In the genomic region with DNA sequence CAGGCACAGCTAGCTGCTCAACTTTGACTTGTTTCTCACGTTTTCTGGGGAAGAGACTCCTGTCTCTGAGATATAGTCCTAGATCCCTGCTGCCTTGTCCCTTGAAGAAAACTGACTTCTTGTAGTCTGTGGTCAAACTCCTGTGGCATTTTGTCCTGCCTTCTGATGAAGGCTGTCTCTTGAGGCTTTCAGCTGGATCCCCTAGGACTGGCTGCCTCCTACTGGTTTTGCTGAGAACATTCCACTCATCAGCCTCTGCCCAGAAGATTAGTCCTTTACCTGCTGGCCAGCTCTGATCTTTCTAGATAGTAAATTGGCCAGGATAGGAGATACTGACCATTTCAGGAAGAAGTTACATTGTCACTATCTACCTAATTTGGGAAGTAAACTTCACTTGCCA, we compare ENCODE assay signal across 8 cellular contexts.
A peak's percentile ranks its signal among the peaks of the same experiment; 100 is the strongest.
DNase-seq lines count a peak whose midpoint lies in the region; ATAC-seq and TF ChIP-seq lines count a peak whose summit lies in the region.

No MANE protein-coding gene starts in this region.

- no peak for TF ChIP-seq POLR2A in testis (IDR thresholded peaks at IDR 0.05)

- no peaks in the 10 kb centered on the region for H3K27me3 ChIP-seq in testis
- H3K27me3 ChIP-seq in dorsolateral prefrontal cortex, result no peaks in the 10 kb centered on the region

- peak; percentile 38 for DNase-seq in Calu3
- DNase-seq in LNCaP clone FGC (ENCODE audit: low read depth), result no peak
- DNase-seq in endothelial cell (ENCODE audit: low spot score), result peak; percentile 57
- peak; percentile 37 for DNase-seq in testis
- DNase-seq in dorsolateral prefrontal cortex, result no peak

- H3K36me3 ChIP-seq in testis (ENCODE audit: low read depth, missing control alignments), result no peaks in the 10 kb centered on the region

- H3K9me3 Mint-ChIP-seq in Calu3 (ENCODE audit: low read depth, unreplicated experiment) (peaks cover 2% of the 10 kb centered on the region), endothelial cell (ENCODE audit: unreplicated experiment) (no peaks in the 10 kb centered on the region)

- WGBS in testis, 2 donors, result 47% methylated on average over 1 of the region's 1 CpG

- no peaks in the 10 kb centered on the region for H3K4me1 ChIP-seq in testis

- ATAC-seq in GM19025 (IDR thresholded peaks at IDR 0.05; ENCODE audit: low read depth, unreplicated experiment) (peak; percentile 75), HG03457 (IDR thresholded peaks at IDR 0.05; ENCODE audit: unreplicated experiment) (no peak), GM21825 (IDR thresholded peaks at IDR 0.05; ENCODE audit: unreplicated experiment) (no peak)

- H3K4me3 Mint-ChIP-seq in Calu3 (ENCODE audit: low read depth, unreplicated experiment) (no peak overlapping the region), endothelial cell (ENCODE audit: unreplicated experiment) (no peak overlapping the region)

- CTCF ChIA-PET in Calu3 (lab: Charles Lee), result no interaction called here

- H3K27ac ChIP-seq in testis, result no peak overlapping the region
- H3K27ac ChIP-seq in dorsolateral prefrontal cortex, result no peak overlapping the region

- H3K36me3 Mint-ChIP-seq in Calu3 (ENCODE audit: insufficient read depth, unreplicated experiment), result no peaks in the 10 kb centered on the region
- H3K36me3 Mint-ChIP-seq in endothelial cell (ENCODE audit: low read depth, unreplicated experiment), result no peaks in the 10 kb centered on the region

- no peak overlapping the region for H3K4me3 ChIP-seq in LNCaP clone FGC (ENCODE audit: low read depth, low read length)
- H3K4me3 ChIP-seq in testis, result no peak overlapping the region
- H3K4me3 ChIP-seq in dorsolateral prefrontal cortex, result no peak overlapping the region

- H3K4me1 Mint-ChIP-seq in Calu3 (ENCODE audit: low read depth, unreplicated experiment) (no peaks in the 10 kb centered on the region), endothelial cell (ENCODE audit: unreplicated experiment) (no peaks in the 10 kb centered on the region)

- no TSS peak for BruUV-seq in Calu3 (replicated peaks; lab: Mats Ljungman, UMichigan)

- H3K27me3 Mint-ChIP-seq in Calu3 (ENCODE audit: unreplicated experiment) (no peaks in the 10 kb centered on the region), endothelial cell (ENCODE audit: unreplicated experiment) (no peaks in the 10 kb centered on the region)

- no peak overlapping the region for H3K27ac Mint-ChIP-seq in Calu3 (ENCODE audit: unreplicated experiment)
- no peak overlapping the region for H3K27ac Mint-ChIP-seq in endothelial cell (ENCODE audit: unreplicated experiment)

- TF ChIP-seq CTCF in Calu3 (IDR thresholded peaks at IDR 0.05; ENCODE audit: unreplicated experiment) (no peak), LNCaP clone FGC (IDR thresholded peaks at IDR 0.05; ENCODE audit: control insufficient read depth, extremely low read depth, insufficient read depth) (peak; percentile 40), endothelial cell (IDR thresholded peaks at IDR 0.05; ENCODE audit: unreplicated experiment) (peak; percentile 40), testis (IDR thresholded peaks at IDR 0.05) (peak in 1 of 3 experiments; percentile 7), dorsolateral prefrontal cortex (IDR thresholded peaks at IDR 0.05 in 54 of 56, conservative IDR thresholded peaks at IDR 0.05 in 2 of 56; ENCODE audit: low read depth in 1 of 56, partially characterized antibody in 56 of 56) (peak in 27 of 56 donors; percentile 7 to 41 (median 17))

- H3K9me3 ChIP-seq in testis, result no peaks in the 10 kb centered on the region

- intact Hi-C loops in Calu3 (cut with micrococcal nuclease; ENCODE audit: unreplicated experiment) (loop anchor here (1.0 to 10.0 kb wide), 3 partner anchors 308 to 547 kb away; no protein-coding TSS in a partner anchor), testis (cut with DNase I; ENCODE audit: low total_unique reads) (no loop called here), dorsolateral prefrontal cortex (cut with DNase I) (no loop called here)

Comparison
In these comparisons a context has a peak if more than half of its experiments do, and no peak if none do; other contexts are left out.
1. DNase-seq: peak in Calu3 (single experiment), endothelial cell (single experiment) and testis (single experiment); none in LNCaP clone FGC (single experiment) and dorsolateral prefrontal cortex (0 of 10).